ENCODE assay signal across 1 cellular context in genomic region chr7:24912424-24912823, GRCh38.
TF ChIP-seq lines count a peak whose summit lies in the region.

No MANE protein-coding gene starts in this region.

TF ChIP-seq in GM23338, 12 proteins besides CTCF, POLR2A, EP300 and RAD21:
- no peak for TF ChIP-seq ETS1 (IDR thresholded peaks at IDR 0.05)
- no peak for TF ChIP-seq ZNF462 (CRISPR knock-in tag; IDR thresholded peaks at IDR 0.05)
- TF ChIP-seq EZH2 (IDR thresholded peaks at IDR 0.05; ENCODE audit: low read depth, unreplicated experiment): no peak
- TF ChIP-seq POLR2AphosphoS5 (IDR thresholded peaks at IDR 0.05; ENCODE audit: low read depth): no peak
- no peak for TF ChIP-seq EZH2phosphoT487 (IDR thresholded peaks at IDR 0.05; ENCODE audit: unreplicated experiment)
- no peak for TF ChIP-seq REST (IDR thresholded peaks at IDR 0.05; ENCODE audit: unreplicated experiment)
- no peak for TF ChIP-seq CREB1 (CRISPR knock-in tag; IDR thresholded peaks at IDR 0.05; ENCODE audit: low read depth)
- no peak for TF ChIP-seq ZNF114 (CRISPR knock-in tag; IDR thresholded peaks at IDR 0.05)
- no peak for TF ChIP-seq JUNB (IDR thresholded peaks at IDR 0.05; ENCODE audit: unreplicated experiment)
- TF ChIP-seq NANOG (IDR thresholded peaks at IDR 0.05; ENCODE audit: borderline replicate concordance): no peak
- no peak for TF ChIP-seq STAT1 (IDR thresholded peaks at IDR 0.05; ENCODE audit: unreplicated experiment)
- TF ChIP-seq ZNF331 (CRISPR knock-in tag; IDR thresholded peaks at IDR 0.05; ENCODE audit: low read depth): no peak
